ENCODE assay signal across 22 cellular contexts in genomic region chr10:12397931-12398330, GRCh38.
"Had no signal": no experiment of that assay in that cellular context is flagged by ENCODE, and none has a peak within 500 bp of the region (broad histone marks: within the 10 kb centered on the region; RNA-seq: fewer than 3 reads in every experiment).

No MANE protein-coding gene starts in this region.

- H3K27ac ChIP-seq: brain microvascular endothelial cell, foreskin keratinocyte, left ventricle myocardium inferior, ovary, suprapubic skin, tibial nerve had no signal

- H3K27me3 ChIP-seq: brain microvascular endothelial cell, foreskin keratinocyte, ovary, sigmoid colon, suprapubic skin, tibial nerve had no signal

- H3K4me3 ChIP-seq: left ventricle myocardium inferior, ovary, sigmoid colon, suprapubic skin, tibial nerve had no signal

- H3K4me1 ChIP-seq: foreskin keratinocyte, left ventricle myocardium inferior, suprapubic skin, tibial nerve had no signal

- H3K27ac Mint-ChIP-seq: activated CD8-positive, alpha-beta memory T cell treated with anti-CD3 and anti-CD28 coated beads, Interleukin-2, amount 10 ng/mL, durations not matched to agents 7 days and 5 days; activated CD8-positive, alpha-beta T cell treated with anti-CD3 and anti-CD28 coated beads, Interleukin-2, amount 10 ng/mL, durations not matched to agents 7 days and 5 days; activated T-helper 2 cell treated with anti-CD3 and anti-CD28 coated beads, Interferon-gamma antibody, Interleukin-2, Interleukin-4, amounts not matched to agents 10 μg/mL and 5 μg/mL and 100 μg/mL, durations not matched to agents 14 hours and 24 hours and 36 hours; progenitor cell of endocrine pancreas; stimulated activated naive B cell treated with anti-CD40 and anti-IgM and Interleukin-4, amounts not matched to agents 10 μg/mL and 1 μg/mL and 100 μg/mL, for 72 hours had no signal

- FAIRE-seq: endothelial cell of umbilical vein had no signal

- H3K4me3 Mint-ChIP-seq: activated CD8-positive, alpha-beta memory T cell treated with anti-CD3 and anti-CD28 coated beads, Interleukin-2, amount 10 ng/mL, durations not matched to agents 7 days and 5 days; activated CD8-positive, alpha-beta T cell treated with anti-CD3 and anti-CD28 coated beads, Interleukin-2, amount 10 ng/mL, durations not matched to agents 7 days and 5 days; stimulated activated naive B cell treated with anti-CD40 and anti-IgM and Interleukin-4, amounts not matched to agents 10 μg/mL and 1 μg/mL and 100 μg/mL, for 72 hours had no signal

- ATAC-seq: activated CD8-positive, alpha-beta memory T cell treated with anti-CD3 and anti-CD28 coated beads, Interleukin-2, amount 10 ng/mL, durations not matched to agents 7 days and 5 days; activated CD8-positive, alpha-beta T cell treated with anti-CD3 and anti-CD28 coated beads, Interleukin-2, amount 10 ng/mL, durations not matched to agents 7 days and 5 days; activated naive CD4-positive, alpha-beta T cell treated with anti-CD3 and anti-CD28 coated beads, Interleukin-2, amount 50 U/mL, for 72 hours; foreskin keratinocyte; naive thymus-derived CD4-positive, alpha-beta T cell; stimulated activated naive B cell treated with anti-CD40 and anti-IgM and Interleukin-4, amounts not matched to agents 10 μg/mL and 1 μg/mL and 100 μg/mL, for 72 hours had no signal

- H3K9me3 ChIP-seq: left ventricle myocardium inferior, ovary, sigmoid colon, suprapubic skin, tibial nerve had no signal

- H3K27me3 Mint-ChIP-seq: activated CD8-positive, alpha-beta memory T cell treated with anti-CD3 and anti-CD28 coated beads, Interleukin-2, amount 10 ng/mL, durations not matched to agents 7 days and 5 days; naive thymus-derived CD4-positive, alpha-beta T cell; stimulated activated naive B cell treated with anti-CD40 and anti-IgM and Interleukin-4, amounts not matched to agents 10 μg/mL and 1 μg/mL and 100 μg/mL, for 72 hours had no signal

- H3K4me1 Mint-ChIP-seq: activated CD8-positive, alpha-beta memory T cell treated with anti-CD3 and anti-CD28 coated beads, Interleukin-2, amount 10 ng/mL, durations not matched to agents 7 days and 5 days had no signal

- DNase-seq: activated CD8-positive, alpha-beta memory T cell treated with anti-CD3 and anti-CD28 coated beads, Interleukin-2, amount 10 ng/mL, durations not matched to agents 7 days and 5 days; activated CD8-positive, alpha-beta T cell treated with anti-CD3 and anti-CD28 coated beads, Interleukin-2, amount 10 ng/mL, durations not matched to agents 7 days and 5 days; anterior cingulate cortex; brain microvascular endothelial cell; foreskin keratinocyte; islet precursor cell; left ventricle myocardium inferior; ovary; retina; sigmoid colon; stimulated activated CD4-positive, alpha-beta T cell treated with anti-CD3 and anti-CD28 coated beads, Interleukin-15, amount 100 ng/mL, for 24 hours; stimulated activated CD4-positive, alpha-beta T cell treated with anti-CD3 and anti-CD28 coated beads, Interleukin-2, amount 100 ng/mL, for 24 hours; stimulated activated naive B cell treated with anti-CD40 and anti-IgM and Interleukin-4, amounts not matched to agents 10 μg/mL and 1 μg/mL and 100 μg/mL, for 72 hours; SW 1271; T-helper 2 cell had no signal

- H3K9me3 Mint-ChIP-seq: activated naive CD4-positive, alpha-beta T cell treated with anti-CD3 and anti-CD28 coated beads, Interleukin-2, amount 50 U/mL, for 72 hours; activated T-helper 2 cell treated with anti-CD3 and anti-CD28 coated beads, Interferon-gamma antibody, Interleukin-2, Interleukin-4, amounts not matched to agents 10 μg/mL and 5 μg/mL and 100 μg/mL, durations not matched to agents 14 hours and 24 hours and 36 hours; naive thymus-derived CD4-positive, alpha-beta T cell; stimulated activated naive B cell treated with anti-CD40 and anti-IgM and Interleukin-4, amounts not matched to agents 10 μg/mL and 1 μg/mL and 100 μg/mL, for 72 hours had no signal

- H3K36me3 ChIP-seq: brain microvascular endothelial cell, left ventricle myocardium inferior, ovary, sigmoid colon, suprapubic skin, tibial nerve had no signal
